8 cellular contexts compared by ENCODE assay signal in the genomic region with DNA sequence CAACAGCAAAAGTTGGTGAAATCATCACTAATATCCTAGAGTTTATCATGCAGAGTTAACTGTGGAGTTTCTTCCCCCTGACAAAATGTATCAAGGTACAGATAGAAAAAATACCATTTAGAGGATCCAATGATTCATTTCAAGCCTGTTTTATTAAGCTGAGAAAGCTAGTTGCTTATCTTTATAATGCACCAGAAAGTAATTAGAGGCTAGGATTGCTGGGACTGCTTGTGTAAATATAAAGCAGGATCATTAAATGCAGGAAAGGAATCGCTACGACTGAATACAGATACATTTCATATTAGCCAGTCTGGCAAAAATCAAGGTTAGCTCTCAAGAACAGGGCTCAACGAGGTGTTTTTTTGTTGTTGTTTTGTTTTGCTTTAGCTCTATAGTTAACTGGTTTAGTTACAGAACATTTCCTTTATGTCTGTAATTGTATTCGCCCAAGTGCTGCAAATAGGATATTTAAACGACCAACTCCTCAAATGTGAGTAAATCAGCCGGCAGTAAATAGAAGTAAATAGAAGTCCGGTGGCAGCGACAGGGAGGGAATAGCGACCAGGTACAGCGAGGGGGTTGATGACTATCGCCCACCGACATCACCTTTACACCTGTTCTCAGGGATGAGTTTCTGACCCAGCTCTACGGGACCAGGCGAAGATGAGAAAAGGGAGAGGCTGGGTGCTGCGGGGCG. TPM values are rescaled to one million over a fixed set of nuclear protein-coding genes. Genes with fewer than 3 reads are reported as not detected.
A peak's percentile ranks its signal among the peaks of the same experiment; 100 is the strongest.
DNase-seq lines count a peak whose midpoint lies in the region; ATAC-seq, FAIRE-seq and TF ChIP-seq lines count a peak whose summit lies in the region.

No MANE protein-coding gene starts in this region.

- H3K36me3 ChIP-seq in H7 (replicated peaks; ENCODE audit: control insufficient read depth, insufficient read depth, low read length): no peaks in the 10 kb centered on the region

- H3K27me3 ChIP-seq in H7 (ENCODE audit: control insufficient read depth, insufficient read depth, low read length): peaks cover 8% of the 10 kb centered on the region; the same call in 1 of the 2 replicates

- H3K9me3 Mint-ChIP-seq in activated CD8-positive, alpha-beta T cell treated with anti-CD3 and anti-CD28 coated beads, Interleukin-2, amount 10 ng/mL, durations not matched to agents 7 days and 5 days (ENCODE audit: insufficient read depth): no peaks in the 10 kb centered on the region
- H3K9me3 Mint-ChIP-seq in stimulated activated memory B cell treated with anti-CD40 and anti-IgM and Interleukin-4, amounts not matched to agents 10 μg/mL and 1 μg/mL and 100 μg/mL, for 72 hours: no peaks in the 10 kb centered on the region

- no peak for TF ChIP-seq POLR2A in A549 (IDR thresholded peaks at IDR 0.05; ENCODE audit: low read length)

- H3K4me3 ChIP-seq in A549 (peak overlapping the region; percentile 72), H7 (ENCODE audit: insufficient read depth, low read depth, low read length) (peak overlapping the region; percentile 76), iPS-18c (ENCODE audit: insufficient read depth, low read depth, low read length) (peak overlapping the region; percentile 76)

- no peak for TF ChIP-seq RAD21 in A549 (conservative IDR thresholded peaks at IDR 0.05 in 1 of 2, IDR thresholded peaks at IDR 0.05 in 1 of 2)

- H3K27ac ChIP-seq in A549: peak overlapping the region; percentile 94 to 98

- 2% methylated on average over 14 of the region's 16 CpGs for WGBS in A549 (ENCODE audit: missing lambda C conversion rate)

- H3K4me1 ChIP-seq in A549: peaks cover 16% of the 10 kb centered on the region; the same call in 1 of the 3 replicates

- peak overlapping the region; percentile 91 for H3K27ac Mint-ChIP-seq in activated CD8-positive, alpha-beta T cell treated with anti-CD3 and anti-CD28 coated beads, Interleukin-2, amount 10 ng/mL, durations not matched to agents 7 days and 5 days
- H3K27ac Mint-ChIP-seq in stimulated activated memory B cell treated with anti-CD40 and anti-IgM and Interleukin-4, amounts not matched to agents 10 μg/mL and 1 μg/mL and 100 μg/mL, for 72 hours: peak overlapping the region; percentile 94

- CTCF ChIA-PET in A549 (lab: Yijun Ruan, JAX): interaction anchor here (1.0 to 1.5 kb wide), 3 partner anchors 10 to 40 kb away, joined by 4 to 5 read pairs (median 4); no protein-coding TSS in a partner anchor
- CTCF ChIA-PET in activated CD8-positive, alpha-beta T cell treated with anti-CD3 and anti-CD28 coated beads, Interleukin-2, amount 10 ng/mL, durations not matched to agents 7 days and 5 days (lab: Charles Lee): interaction anchor here (0.6 to 9.8 kb wide), 10 partner anchors 8 to 369 kb away, joined by 3 to 135 read pairs (median 6); a partner anchor contains a TSS

- FAIRE-seq in A549 (lab: Jason Lieb, UNC): no peak
- FAIRE-seq in urothelium cell line (lab: Jason Lieb, UNC): no peak

- H3K4me2 ChIP-seq in A549: peak overlapping the region; percentile 73

- H3K9me3 ChIP-seq in A549: no peaks in the 10 kb centered on the region
- H3K9me3 ChIP-seq in iPS-18c (ENCODE audit: control insufficient read depth, insufficient read depth, low read length): no peaks in the 10 kb centered on the region

- TF ChIP-seq CTCF in A549 (IDR thresholded peaks at IDR 0.05): no peak

- peaks cover 73% of the 10 kb centered on the region for H3K4me1 Mint-ChIP-seq in activated CD8-positive, alpha-beta T cell treated with anti-CD3 and anti-CD28 coated beads, Interleukin-2, amount 10 ng/mL, durations not matched to agents 7 days and 5 days (ENCODE audit: low read depth)
- H3K4me1 Mint-ChIP-seq in stimulated activated memory B cell treated with anti-CD40 and anti-IgM and Interleukin-4, amounts not matched to agents 10 μg/mL and 1 μg/mL and 100 μg/mL, for 72 hours: peaks cover 71% of the 10 kb centered on the region

- POLR2A ChIA-PET in A549 (lab: Yijun Ruan, JAX): interaction anchor here (1.0 to 1.8 kb wide), 4 partner anchors 10 to 271 kb away, joined by 3 to 8 read pairs (median 5); a partner anchor contains a TSS
- POLR2A ChIA-PET in activated CD8-positive, alpha-beta T cell treated with anti-CD3 and anti-CD28 coated beads, Interleukin-2, amount 10 ng/mL, durations not matched to agents 7 days and 5 days (lab: Charles Lee): interaction anchor here (0.8 to 3.8 kb wide), 11 partner anchors 8 to 287 kb away, joined by 3 to 35 read pairs (median 5); a partner anchor contains a TSS

- H3K36me3 Mint-ChIP-seq in activated CD8-positive, alpha-beta T cell treated with anti-CD3 and anti-CD28 coated beads, Interleukin-2, amount 10 ng/mL, durations not matched to agents 7 days and 5 days (ENCODE audit: low read depth): peaks cover 26% of the 10 kb centered on the region
- H3K36me3 Mint-ChIP-seq in stimulated activated memory B cell treated with anti-CD40 and anti-IgM and Interleukin-4, amounts not matched to agents 10 μg/mL and 1 μg/mL and 100 μg/mL, for 72 hours: peaks cover 11% of the 10 kb centered on the region

- TF ChIP-seq EP300 in A549 (IDR thresholded peaks at IDR 0.05): no peak

- H3K4me3 Mint-ChIP-seq in activated CD8-positive, alpha-beta T cell treated with anti-CD3 and anti-CD28 coated beads, Interleukin-2, amount 10 ng/mL, durations not matched to agents 7 days and 5 days: peak overlapping the region; percentile 98
- H3K4me3 Mint-ChIP-seq in stimulated activated memory B cell treated with anti-CD40 and anti-IgM and Interleukin-4, amounts not matched to agents 10 μg/mL and 1 μg/mL and 100 μg/mL, for 72 hours: peak overlapping the region; percentile 99

- no peak for ATAC-seq in A549
- ATAC-seq in activated CD8-positive, alpha-beta T cell treated with anti-CD3 and anti-CD28 coated beads, Interleukin-2, amount 10 ng/mL, durations not matched to agents 7 days and 5 days: no peak
- no peak for ATAC-seq in stimulated activated memory B cell treated with anti-CD40 and anti-IgM and Interleukin-4, amounts not matched to agents 10 μg/mL and 1 μg/mL and 100 μg/mL, for 72 hours

- DNase-seq in A549 (ENCODE audit: low read depth in 1 of 2, low spot score in 1 of 2) (peak in 1 of 2 experiments; percentile 28), H7 (no peak), globus pallidus (ENCODE audit: low spot score) (no peak), urothelium cell line (ENCODE audit: low spot score) (no peak)
- DNase-seq in activated CD8-positive, alpha-beta T cell treated with anti-CD3 and anti-CD28 coated beads, Interleukin-2, amount 10 ng/mL, durations not matched to agents 7 days and 5 days: no peak
- no peak for DNase-seq in stimulated activated CD4-positive, alpha-beta T cell treated with anti-CD3 and anti-CD28 coated beads, Interleukin-12 subunit alpha, Interleukin-12 subunit beta, amount 100 ng/mL, for 4 hours

- H3K27me3 Mint-ChIP-seq in activated CD8-positive, alpha-beta T cell treated with anti-CD3 and anti-CD28 coated beads, Interleukin-2, amount 10 ng/mL, durations not matched to agents 7 days and 5 days (ENCODE audit: low read depth): no peaks in the 10 kb centered on the region
- H3K27me3 Mint-ChIP-seq in stimulated activated memory B cell treated with anti-CD40 and anti-IgM and Interleukin-4, amounts not matched to agents 10 μg/mL and 1 μg/mL and 100 μg/mL, for 72 hours: no peaks in the 10 kb centered on the region

TF ChIP-seq in A549, 52 proteins besides CTCF, POLR2A, EP300 and RAD21 (continues in another document):
- TF ChIP-seq, protein P1, sequence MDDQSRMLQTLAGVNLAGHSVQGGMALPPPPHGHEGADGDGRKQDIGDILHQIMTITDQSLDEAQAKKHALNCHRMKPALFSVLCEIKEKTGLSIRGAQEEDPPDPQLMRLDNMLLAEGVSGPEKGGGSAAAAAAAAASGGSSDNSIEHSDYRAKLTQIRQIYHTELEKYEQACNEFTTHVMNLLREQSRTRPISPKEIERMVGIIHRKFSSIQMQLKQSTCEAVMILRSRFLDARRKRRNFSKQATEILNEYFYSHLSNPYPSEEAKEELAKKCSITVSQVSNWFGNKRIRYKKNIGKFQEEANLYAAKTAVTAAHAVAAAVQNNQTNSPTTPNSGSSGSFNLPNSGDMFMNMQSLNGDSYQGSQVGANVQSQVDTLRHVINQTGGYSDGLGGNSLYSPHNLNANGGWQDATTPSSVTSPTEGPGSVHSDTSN (IDR thresholded peaks at IDR 0.05): no peak
- TF ChIP-seq FOXS1 (CRISPR knock-in tag; IDR thresholded peaks at IDR 0.05) (no peak), HOXA7 (CRISPR knock-in tag; IDR thresholded peaks at IDR 0.05) (no peak), HDAC2 (IDR thresholded peaks at IDR 0.05) (no peak)
- TF ChIP-seq, protein P2, sequence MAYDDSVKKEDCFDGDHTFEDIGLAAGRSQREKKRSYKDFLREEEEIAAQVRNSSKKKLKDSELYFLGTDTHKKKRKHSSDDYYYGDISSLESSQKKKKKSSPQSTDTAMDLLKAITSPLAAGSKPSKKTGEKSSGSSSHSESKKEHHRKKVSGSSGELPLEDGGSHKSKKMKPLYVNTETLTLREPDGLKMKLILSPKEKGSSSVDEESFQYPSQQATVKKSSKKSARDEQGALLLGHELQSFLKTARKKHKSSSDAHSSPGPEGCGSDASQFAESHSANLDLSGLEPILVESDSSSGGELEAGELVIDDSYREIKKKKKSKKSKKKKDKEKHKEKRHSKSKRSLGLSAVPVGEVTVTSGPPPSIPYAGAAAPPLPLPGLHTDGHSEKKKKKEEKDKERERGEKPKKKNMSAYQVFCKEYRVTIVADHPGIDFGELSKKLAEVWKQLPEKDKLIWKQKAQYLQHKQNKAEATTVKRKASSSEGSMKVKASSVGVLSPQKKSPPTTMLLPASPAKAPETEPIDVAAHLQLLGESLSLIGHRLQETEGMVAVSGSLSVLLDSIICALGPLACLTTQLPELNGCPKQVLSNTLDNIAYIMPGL (CRISPR knock-in tag; IDR thresholded peaks at IDR 0.05; ENCODE audit: borderline replicate concordance): no peak

RNA-seq across cellular contexts. Expression of a gene that starts 0.7 kb away (rescaled TPM):
- polyA plus RNA-seq in A549 (2011; rRNA removed) (26.6 and 32.7 TPM in 2 replicates), A549 (2017; fragmentation: RNase III; extraction: RNeasy Plus Mini Kit Qiagen cat#74134 plus additional on column Dnase treatment) (12.6 to 13.3 TPM (median 12.7 TPM) in 3 replicates)
- 6.4 and 7.9 TPM in 2 replicates for polyA plus RNA-seq in A549 (2012; cell fraction: cytosol; rRNA removed)
- 2.2 and 3.7 TPM in 2 replicates for polyA plus RNA-seq in A549 (2012; cell fraction: nucleus; rRNA removed)
- polyA minus RNA-seq in A549 (2011; rRNA and poly(A)+ RNA removed): 12.3 and 13.3 TPM in 2 replicates
- total RNA-seq in H7 (2014; rRNA removed; shearing (Covaris generic)): 11.8 and 12.2 TPM in 2 replicates
- total RNA-seq in activated CD8-positive, alpha-beta T cell treated with anti-CD3 and anti-CD28 coated beads, Interleukin-2, amount 10 ng/mL, durations not matched to agents 7 days and 5 days: 10 to 100 TPM; 30.1 to 30.3 TPM

RNA-seq across cellular contexts. Expression of a gene that starts 36.7 kb away (rescaled TPM):
- polyA plus RNA-seq in A549 (2011; rRNA removed): 0.09 and 0.12 TPM in 2 replicates
- polyA plus RNA-seq in A549 (2012; cell fraction: cytosol; rRNA removed): 0.04 and 0.07 TPM in 2 replicates
- 0.21 and 0.23 TPM in 2 replicates for polyA plus RNA-seq in A549 (2012; cell fraction: nucleus; rRNA removed)
- polyA plus RNA-seq in A549 (2017; fragmentation: RNase III; extraction: RNeasy Plus Mini Kit Qiagen cat#74134 plus additional on column Dnase treatment): 0.05 to 0.21 TPM (median 0.08 TPM) in 3 replicates
- polyA minus RNA-seq in A549 (2011; rRNA and poly(A)+ RNA removed): not detected in 2 replicates
- not detected in 2 replicates for total RNA-seq in H7 (2014; rRNA removed; shearing (Covaris generic))
- under 1 TPM; 0.18 to 0.42 TPM for total RNA-seq in activated CD8-positive, alpha-beta T cell treated with anti-CD3 and anti-CD28 coated beads, Interleukin-2, amount 10 ng/mL, durations not matched to agents 7 days and 5 days
